ENCODE assay signal across 29 cellular contexts in genomic region chr12:58241099-58241498, GRCh38.
"Had no signal": no experiment of that assay in that cellular context is flagged by ENCODE, and none has a peak within 500 bp of the region (broad histone marks: within the 10 kb centered on the region; RNA-seq: fewer than 3 reads in every experiment).

No MANE protein-coding gene starts in this region.

- H3K4me1 Mint-ChIP-seq: stimulated activated effector memory CD8-positive, alpha-beta T cell treated with anti-CD3 and anti-CD28 coated beads, Interleukin-12 subunit alpha, Interleukin-12 subunit beta, amount 100 ng/mL, for 72 hours; stimulated activated memory B cell treated with anti-CD40 and anti-IgM and Interleukin-4, amounts not matched to agents 10 μg/mL and 1 μg/mL and 100 μg/mL, for 72 hours; stimulated activated naive B cell treated with anti-CD40 and anti-IgM and Interleukin-4, amounts not matched to agents 10 μg/mL and 1 μg/mL and 100 μg/mL, for 72 hours; stimulated activated naive CD8-positive, alpha-beta T cell treated with anti-CD3 and anti-CD28 coated beads, Interleukin-15, amount 100 ng/mL, for 72 hours had no signal

- H3K36me3 Mint-ChIP-seq: stimulated activated effector memory CD8-positive, alpha-beta T cell treated with anti-CD3 and anti-CD28 coated beads, Interleukin-12 subunit alpha, Interleukin-12 subunit beta, amount 100 ng/mL, for 72 hours; stimulated activated memory B cell treated with anti-CD40 and anti-IgM and Interleukin-4, amounts not matched to agents 10 μg/mL and 1 μg/mL and 100 μg/mL, for 72 hours; stimulated activated naive B cell treated with anti-CD40 and anti-IgM and Interleukin-4, amounts not matched to agents 10 μg/mL and 1 μg/mL and 100 μg/mL, for 72 hours; type B pancreatic cell had no signal

- DNase-seq: stimulated activated CD4-positive, alpha-beta T cell treated with anti-CD3 and anti-CD28 coated beads, Interleukin-2, amount 100 ng/mL, for 48 hours; stimulated activated CD4-positive, alpha-beta T cell treated with anti-CD3 and anti-CD28 coated beads, Interleukin-4, amount 100 ng/mL, for 1 hour; stimulated activated CD4-positive, alpha-beta T cell treated with anti-CD3 and anti-CD28 coated beads, Interleukin-4, amount 100 ng/mL, for 24 hours; stimulated activated CD4-positive, alpha-beta T cell treated with anti-CD3 and anti-CD28 coated beads, Interleukin-4, amount 100 ng/mL, for 4 hours; stimulated activated CD8-positive, alpha-beta memory T cell treated with anti-CD3 and anti-CD28 coated beads, Interleukin-4, amount 100 ng/mL, for 48 hours; stimulated activated naive B cell treated with anti-CD40 and anti-IgM and Interleukin-4, amounts not matched to agents 10 μg/mL and 1 μg/mL and 100 μg/mL, for 72 hours; stimulated activated naive CD4-positive, alpha-beta T cell; stimulated activated naive CD4-positive, alpha-beta T cell treated with Interleukin-2 at 50 U/mL for 16 hours; stimulated activated naive CD8-positive, alpha-beta T cell treated with anti-CD3 and anti-CD28 coated beads, Interleukin-15, amount 100 ng/mL, for 72 hours; stimulated activated naive CD8-positive, alpha-beta T cell treated with anti-CD3 and anti-CD28 coated beads, Interleukin-15, Interleukin-2, amounts not matched to agents 100 U/mL and 50 U/mL, for 24 hours; stomach; substantia nigra; testis; thyroid gland; tibial artery; transverse colon; trophoblast cell; upper lobe of left lung; upper lobe of right lung; uterus had no signal

- H3K4me1 ChIP-seq: stomach, suprapubic skin, testis, thyroid gland, tibial artery, tibial nerve, transverse colon, upper lobe of left lung, upper lobe of right lung, uterus, vagina had no signal

- H3K27me3 ChIP-seq: stomach, suprapubic skin, testis, thyroid gland, tibial artery, tibial nerve, transverse colon, upper lobe of left lung, upper lobe of right lung, uterus, vagina had no signal

- H3K4me3 ChIP-seq: stomach, suprapubic skin, testis, thoracic aorta, thyroid gland, tibial artery, tibial nerve, transverse colon, upper lobe of left lung, upper lobe of right lung, uterus, vagina had no signal

- FAIRE-seq: urothelium cell line had no signal

- H3K9me3 Mint-ChIP-seq: stimulated activated effector memory CD8-positive, alpha-beta T cell treated with anti-CD3 and anti-CD28 coated beads, Interleukin-12 subunit alpha, Interleukin-12 subunit beta, amount 100 ng/mL, for 72 hours; stimulated activated memory B cell treated with anti-CD40 and anti-IgM and Interleukin-4, amounts not matched to agents 10 μg/mL and 1 μg/mL and 100 μg/mL, for 72 hours; stimulated activated naive B cell treated with anti-CD40 and anti-IgM and Interleukin-4, amounts not matched to agents 10 μg/mL and 1 μg/mL and 100 μg/mL, for 72 hours; stimulated activated naive CD8-positive, alpha-beta T cell treated with anti-CD3 and anti-CD28 coated beads, Interleukin-15, amount 100 ng/mL, for 72 hours; stimulated activated naive CD8-positive, alpha-beta T cell treated with anti-CD3 and anti-CD28 coated beads, Interleukin-15, Interleukin-2, amounts not matched to agents 100 ng/mL and 50 ng/mL, for 24 hours; type B pancreatic cell had no signal

- H3K36me3 ChIP-seq: stomach, suprapubic skin, thoracic aorta, thyroid gland, tibial artery, tibial nerve, transverse colon, upper lobe of left lung, upper lobe of right lung, uterus, vagina had no signal

- H3K9me3 ChIP-seq: suprapubic skin, testis, thoracic aorta, thyroid gland, tibial nerve, transverse colon, upper lobe of left lung, upper lobe of right lung, uterus, vagina had no signal

- H3K4me3 Mint-ChIP-seq: stimulated activated effector memory CD8-positive, alpha-beta T cell treated with anti-CD3 and anti-CD28 coated beads, Interleukin-12 subunit alpha, Interleukin-12 subunit beta, amount 100 ng/mL, for 72 hours; stimulated activated memory B cell treated with anti-CD40 and anti-IgM and Interleukin-4, amounts not matched to agents 10 μg/mL and 1 μg/mL and 100 μg/mL, for 72 hours; stimulated activated naive B cell treated with anti-CD40 and anti-IgM and Interleukin-4, amounts not matched to agents 10 μg/mL and 1 μg/mL and 100 μg/mL, for 72 hours; stimulated activated naive CD8-positive, alpha-beta T cell treated with anti-CD3 and anti-CD28 coated beads, Interleukin-15, amount 100 ng/mL, for 72 hours; stimulated activated naive CD8-positive, alpha-beta T cell treated with anti-CD3 and anti-CD28 coated beads, Interleukin-15, Interleukin-2, amounts not matched to agents 100 ng/mL and 50 ng/mL, for 24 hours; type B pancreatic cell had no signal

- H3K27ac ChIP-seq: stomach, suprapubic skin, testis, thoracic aorta, thyroid gland, tibial artery, tibial nerve, transverse colon, upper lobe of left lung, upper lobe of right lung, uterus, vagina had no signal

- ATAC-seq: stimulated activated effector memory CD8-positive, alpha-beta T cell treated with anti-CD3 and anti-CD28 coated beads, Interleukin-12 subunit alpha, Interleukin-12 subunit beta, amount 100 ng/mL, for 72 hours; stimulated activated memory B cell treated with anti-CD40 and anti-IgM and Interleukin-4, amounts not matched to agents 10 μg/mL and 1 μg/mL and 100 μg/mL, for 72 hours; stimulated activated naive B cell treated with anti-CD40 and anti-IgM and Interleukin-4, amounts not matched to agents 10 μg/mL and 1 μg/mL and 100 μg/mL, for 72 hours; stimulated activated naive CD8-positive, alpha-beta T cell treated with anti-CD3 and anti-CD28 coated beads, Interleukin-15, amount 100 ng/mL, for 72 hours; stimulated activated naive CD8-positive, alpha-beta T cell treated with anti-CD3 and anti-CD28 coated beads, Interleukin-15, Interleukin-2, amounts not matched to agents 100 U/mL and 50 U/mL, for 24 hours; upper lobe of right lung had no signal

- H3K27ac Mint-ChIP-seq: stimulated activated effector memory CD8-positive, alpha-beta T cell treated with anti-CD3 and anti-CD28 coated beads, Interleukin-12 subunit alpha, Interleukin-12 subunit beta, amount 100 ng/mL, for 72 hours; stimulated activated memory B cell treated with anti-CD40 and anti-IgM and Interleukin-4, amounts not matched to agents 10 μg/mL and 1 μg/mL and 100 μg/mL, for 72 hours; stimulated activated naive B cell treated with anti-CD40 and anti-IgM and Interleukin-4, amounts not matched to agents 10 μg/mL and 1 μg/mL and 100 μg/mL, for 72 hours; stimulated activated naive CD8-positive, alpha-beta T cell treated with anti-CD3 and anti-CD28 coated beads, Interleukin-15, Interleukin-2, amounts not matched to agents 100 ng/mL and 50 ng/mL, for 24 hours; type B pancreatic cell had no signal
